ENCODE assay signal across 1 cellular context in genomic region chr3:98732239-98733054, GRCh38.
TF ChIP-seq lines count a peak whose summit lies in the region.

No MANE protein-coding gene starts in this region.

TF ChIP-seq in GM12878, 131 proteins besides CTCF, POLR2A, EP300 and RAD21 (continued from another document):
- TF ChIP-seq ZBTB11 (CRISPR knock-in tag; IDR thresholded peaks at IDR 0.05) (no peak), ZNF622 (IDR thresholded peaks at IDR 0.05) (no peak), RB1 (IDR thresholded peaks at IDR 0.05; ENCODE audit: borderline replicate concordance) (no peak), SREBF1 (IDR thresholded peaks at IDR 0.05; ENCODE audit: low read length) (no peak), BACH1 (IDR thresholded peaks at IDR 0.05; ENCODE audit: borderline replicate concordance) (no peak), E4F1 (IDR thresholded peaks at IDR 0.05; ENCODE audit: borderline replicate concordance, partially characterized antibody) (no peak), SP1 (IDR thresholded peaks at IDR 0.05; ENCODE audit: low read depth, low read length) (no peak), NBN (IDR thresholded peaks at IDR 0.05) (peak; percentile 30; the same call in 1 of the 2 replicates), ZNF217 (IDR thresholded peaks at IDR 0.05) (no peak), BRCA1 (IDR thresholded peaks at IDR 0.05; ENCODE audit: low read depth, low read length) (no peak), NR2C1 (IDR thresholded peaks at IDR 0.05) (no peak), USF1 (IDR thresholded peaks at IDR 0.05; ENCODE audit: borderline replicate concordance, extremely low read length, insufficient read depth, low read depth, low read length) (no peak), RELB (IDR thresholded peaks at IDR 0.05; ENCODE audit: low read depth) (peak; percentile 21; the same call in 1 of the 2 replicates), HDAC6 (IDR thresholded peaks at IDR 0.05; ENCODE audit: unreplicated experiment) (no peak)
